Comparison of ENCODE assay signal across 28 cellular contexts in the genomic region with DNA sequence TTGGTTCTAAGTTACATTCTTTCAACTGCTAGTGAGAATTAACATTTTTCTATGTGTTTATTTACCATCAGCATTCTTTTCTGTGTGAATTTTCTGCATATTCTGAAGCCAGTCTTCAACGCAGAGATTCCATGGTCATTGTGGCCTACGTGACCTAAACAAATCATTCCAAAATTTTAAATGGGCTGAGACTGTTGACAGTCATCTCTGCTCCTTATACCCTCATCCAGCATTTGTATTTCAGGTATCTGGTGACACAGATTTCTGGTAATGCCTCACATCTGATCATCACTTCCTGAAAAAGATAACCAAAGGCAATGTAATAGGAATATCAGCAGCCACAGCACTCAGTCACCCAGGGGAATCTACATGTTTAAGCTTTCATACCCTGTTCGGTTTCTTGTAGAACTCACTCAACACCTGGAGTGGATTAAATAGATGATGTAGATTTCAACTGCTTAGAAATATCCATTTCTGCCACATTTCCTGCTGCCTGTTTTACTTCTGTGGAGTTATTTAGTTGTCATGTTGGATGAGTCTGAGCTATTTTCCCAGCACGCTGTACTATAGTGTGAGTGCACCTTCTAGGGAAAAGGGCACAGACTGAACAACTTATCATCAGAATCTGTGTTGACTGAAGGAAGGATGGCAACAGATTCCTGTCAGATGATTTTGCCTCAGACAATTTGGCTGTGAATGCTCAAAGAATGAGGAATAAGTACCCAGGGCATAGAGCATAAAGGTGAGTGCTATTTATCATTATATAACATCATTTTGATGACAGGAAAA.
"Had no signal": no experiment of that assay in that cellular context is flagged by ENCODE, and none has a peak within 500 bp of the region (broad histone marks: within the 10 kb centered on the region; RNA-seq: fewer than 3 reads in every experiment).

No MANE protein-coding gene starts in this region.

- H3K36me3 ChIP-seq: esophagus squamous epithelium, heart right ventricle, left ventricle myocardium inferior, neutrophil, sigmoid colon, thyroid gland had no signal

- H3K4me3 ChIP-seq: body of pancreas, esophagus squamous epithelium, heart right ventricle, left ventricle myocardium inferior, lung, sigmoid colon, thyroid gland had no signal

- H3K4me1 Mint-ChIP-seq: nephron had no signal

- H3K9me3 ChIP-seq: body of pancreas, esophagus squamous epithelium, heart right ventricle, left ventricle myocardium inferior, neutrophil, sigmoid colon, thyroid gland had no signal

- ATAC-seq: activated CD8-positive, alpha-beta T cell treated with anti-CD3 and anti-CD28 coated beads for 36 hours; body of pancreas; heart right ventricle; stimulated activated memory B cell treated with anti-CD40 and anti-IgM and Interleukin-4, amounts not matched to agents 10 μg/mL and 1 μg/mL and 100 μg/mL, for 72 hours; stimulated activated naive CD8-positive, alpha-beta T cell treated with anti-CD3 and anti-CD28 coated beads, Interleukin-15, amount 100 ng/mL, for 72 hours had no signal

- H3K27ac Mint-ChIP-seq: activated B cell treated with CpG ODN at 0.5 μM for 24 hours; activated CD8-positive, alpha-beta T cell treated with anti-CD3 and anti-CD28 coated beads for 36 hours; activated naive CD8-positive, alpha-beta T cell; nephron; progenitor cell of endocrine pancreas; stimulated activated memory B cell treated with anti-CD40 and anti-IgM and Interleukin-4, amounts not matched to agents 10 μg/mL and 1 μg/mL and 100 μg/mL, for 72 hours; stimulated activated naive CD8-positive, alpha-beta T cell treated with anti-CD3 and anti-CD28 coated beads, Interleukin-15, amount 100 ng/mL, for 72 hours had no signal

- H3K4me3 Mint-ChIP-seq: activated B cell treated with CpG ODN at 0.5 μM for 24 hours; activated CD8-positive, alpha-beta T cell treated with anti-CD3 and anti-CD28 coated beads for 36 hours; activated naive CD8-positive, alpha-beta T cell; nephron; stimulated activated memory B cell treated with anti-CD40 and anti-IgM and Interleukin-4, amounts not matched to agents 10 μg/mL and 1 μg/mL and 100 μg/mL, for 72 hours; stimulated activated naive CD8-positive, alpha-beta T cell treated with anti-CD3 and anti-CD28 coated beads, Interleukin-15, amount 100 ng/mL, for 72 hours had no signal

- H3K9me3 Mint-ChIP-seq: activated CD8-positive, alpha-beta T cell treated with anti-CD3 and anti-CD28 coated beads for 36 hours; nephron had no signal

- H3K36me3 Mint-ChIP-seq: activated naive CD8-positive, alpha-beta T cell; stimulated activated memory B cell treated with anti-CD40 and anti-IgM and Interleukin-4, amounts not matched to agents 10 μg/mL and 1 μg/mL and 100 μg/mL, for 72 hours had no signal

- H3K27ac ChIP-seq: body of pancreas, esophagus squamous epithelium, heart right ventricle, left ventricle myocardium inferior, neutrophil, sigmoid colon, thyroid gland had no signal

- DNase-seq: activated B cell treated with CpG ODN at 0.5 μM for 24 hours; activated CD4-positive, alpha-beta T cell treated with anti-CD3 and anti-CD28 coated beads, Interleukin-2, amount 50 U/mL, for 1 hour; activated CD8-positive, alpha-beta T cell treated with anti-CD3 and anti-CD28 coated beads for 36 hours; activated naive CD4-positive, alpha-beta T cell treated with Interleukin-2 at 50 U/mL for 16 hours; activated T-cell treated with anti-CD3 and anti-CD28 coated beads, Interleukin-2, amount 50 U/mL, for 48 hours; anterior cingulate cortex; body of pancreas; dermis blood vessel endothelial cell; effector CD4-positive, alpha-beta T cell; esophagus squamous epithelium; foreskin fibroblast; heart right ventricle; left ventricle myocardium inferior; mesendoderm; sigmoid colon; small intestine; stimulated activated CD4-positive, alpha-beta T cell treated with anti-CD3 and anti-CD28 coated beads, Interleukin-1b, Interleukin-23, amount 100 ng/mL, for 48 hours; stimulated activated CD4-positive, alpha-beta T cell treated with anti-CD3 and anti-CD28 coated beads, Interleukin-4, amount 100 ng/mL, for 4 hours; stimulated activated CD8-positive, alpha-beta memory T cell treated with anti-CD3 and anti-CD28 coated beads, Interleukin-4, amount 100 ng/mL, for 48 hours; stimulated activated naive CD8-positive, alpha-beta T cell treated with anti-CD3 and anti-CD28 coated beads, Interleukin-15, amount 100 ng/mL, for 72 hours; substantia nigra; thyroid gland had no signal

- H3K27me3 ChIP-seq: body of pancreas, esophagus squamous epithelium, heart right ventricle, neutrophil, sigmoid colon, thyroid gland had no signal

- H3K27me3 Mint-ChIP-seq: activated B cell treated with CpG ODN at 0.5 μM for 24 hours; activated CD8-positive, alpha-beta T cell treated with anti-CD3 and anti-CD28 coated beads for 36 hours; activated naive CD8-positive, alpha-beta T cell; progenitor cell of endocrine pancreas; stimulated activated memory B cell treated with anti-CD40 and anti-IgM and Interleukin-4, amounts not matched to agents 10 μg/mL and 1 μg/mL and 100 μg/mL, for 72 hours; stimulated activated naive CD8-positive, alpha-beta T cell treated with anti-CD3 and anti-CD28 coated beads, Interleukin-15, amount 100 ng/mL, for 72 hours had no signal

- H3K4me1 ChIP-seq: body of pancreas had no signal
